ENCODE assay signal across 8 cellular contexts in genomic region chr1:202805886-202806511, GRCh38. TPM values are rescaled to one million over a fixed set of nuclear protein-coding genes. Genes with fewer than 3 reads are reported as not detected.
DNase-seq lines count a peak whose midpoint lies in the region; ATAC-seq and TF ChIP-seq lines count a peak whose summit lies in the region.

No MANE protein-coding gene starts in this region.

- DNase-seq in CD1c-positive myeloid dendritic cell (ENCODE audit: extremely low spot score), result peak; percentile 30
- peak; percentile 45 for DNase-seq in Jurkat, Clone E6-1 (ENCODE audit: low read depth, low spot score)
- DNase-seq in adrenal gland, result no peak
- DNase-seq in left kidney (ENCODE audit: low read depth, low spot score), result peak; percentile 20
- no peak for DNase-seq in thoracic aorta (ENCODE audit: low spot score)
- no peak for DNase-seq in pons (ENCODE audit: low spot score)
- DNase-seq in mucosa of gallbladder (ENCODE audit: low spot score), result no peak

- intact Hi-C loops in adrenal gland (cut with DNase I), result no loop called here

- ATAC-seq in thoracic aorta (ENCODE audit: insufficient number of reproducible peaks, low FRiP score, low read depth), result no peak
- ATAC-seq in HG02759 (IDR thresholded peaks at IDR 0.05; ENCODE audit: unreplicated experiment), result no peak

- H3K4me1 ChIP-seq in adrenal gland (replicated peaks in 1 of 2) (peaks cover 19 to 43% of the 10 kb centered on the region in 2 donors), thoracic aorta (ENCODE audit: control insufficient read depth in 1 of 2, low read depth in 2 of 2) (peaks cover 9 to 29% of the 10 kb centered on the region in 2 donors)

- H3K27ac ChIP-seq in adrenal gland, result peak overlapping the region in 3 of 5 donors; percentile 78 to 89 (median 84)
- no peak overlapping the region for H3K27ac ChIP-seq in thoracic aorta

- H3K36me3 ChIP-seq in adrenal gland (replicated peaks in 1 of 2), result no peaks in the 10 kb centered on the region
- H3K36me3 ChIP-seq in thoracic aorta, result no peaks in the 10 kb centered on the region

- no peak for TF ChIP-seq POLR2A in adrenal gland (IDR thresholded peaks at IDR 0.05)

- no peak for TF ChIP-seq CTCF in adrenal gland (IDR thresholded peaks at IDR 0.05)
- TF ChIP-seq CTCF in thoracic aorta (IDR thresholded peaks at IDR 0.05), result no peak

- WGBS in adrenal gland, 4 donors, result 52 to 54% (median 54%) methylated on average over 3 of the region's 3 CpGs

- H3K4me3 ChIP-seq in Jurkat, Clone E6-1 (ENCODE audit: low read length), result peak overlapping the region; percentile 89
- H3K4me3 ChIP-seq in adrenal gland (peak overlapping the region in 1 of 4 donors; percentile 90), thoracic aorta (peak overlapping the region; percentile 95)

- H3K27me3 ChIP-seq in adrenal gland (no peaks in the 10 kb centered on the region), thoracic aorta (replicated peaks; ENCODE audit: insufficient read depth) (no peaks in the 10 kb centered on the region)

- H3K9me3 ChIP-seq in adrenal gland (replicated peaks in 1 of 3), result no peaks in the 10 kb centered on the region
- H3K9me3 ChIP-seq in thoracic aorta, result no peaks in the 10 kb centered on the region

RNA-seq across cellular contexts. Expression of gene KDM5B, which starts 2.2 kb away (rescaled TPM):
- polyA plus RNA-seq in Jurkat, Clone E6-1 (2012; ENCODE audit: insufficient read depth, insufficient read length), result 26.5 TPM
- total RNA-seq in adrenal gland (10 to 100 TPM; 26.8 to 63.5 (median 44.6) TPM), thoracic aorta (10 to 100 TPM; 32.0 to 42.0 TPM), mucosa of gallbladder (75.0 TPM)
- 10 to 100 TPM; 11.7 to 18.2 (median 12.6) TPM for polyA plus RNA-seq in adrenal gland

RNA-seq across cellular contexts. Expression of gene PCAT6, which starts 4.8 kb away (rescaled TPM):
- polyA plus RNA-seq in Jurkat, Clone E6-1 (2012; ENCODE audit: insufficient read depth, insufficient read length), result not detected
- total RNA-seq in adrenal gland (1 to 10 TPM in 4 of 8 donors, under 1 TPM in 1, not detected in 3; 0.69 to 3.5 (median 1.3) TPM), thoracic aorta (not detected), mucosa of gallbladder (2.3 TPM)
- 1 to 10 TPM; 3.0 to 8.5 (median 5.8) TPM for polyA plus RNA-seq in adrenal gland

Comparison
In these comparisons a context has a peak if more than half of its experiments do, and no peak if none do; other contexts are left out.
1. DNase-seq: peak in CD1c-positive myeloid dendritic cell (single experiment), Jurkat, Clone E6-1 (single experiment) and left kidney (single experiment); none in adrenal gland (0 of 7), thoracic aorta (single experiment), pons (single experiment) and mucosa of gallbladder (single experiment).
2. H3K27ac ChIP-seq: peak in adrenal gland (3 of 5); none in thoracic aorta (0 of 2).